2 cellular contexts compared by ENCODE assay signal in genomic region chr17:78694805-78695531, GRCh38.
TF ChIP-seq lines count a peak whose summit lies in the region.

No MANE protein-coding gene starts in this region.

TF ChIP-seq in GM12878, 131 proteins besides CTCF, POLR2A, EP300 and RAD21 (continues in another document):
- peak; percentile 94 for TF ChIP-seq IRF4 (IDR thresholded peaks at IDR 0.05; ENCODE audit: low read depth, low read length)
- TF ChIP-seq, protein P1, sequence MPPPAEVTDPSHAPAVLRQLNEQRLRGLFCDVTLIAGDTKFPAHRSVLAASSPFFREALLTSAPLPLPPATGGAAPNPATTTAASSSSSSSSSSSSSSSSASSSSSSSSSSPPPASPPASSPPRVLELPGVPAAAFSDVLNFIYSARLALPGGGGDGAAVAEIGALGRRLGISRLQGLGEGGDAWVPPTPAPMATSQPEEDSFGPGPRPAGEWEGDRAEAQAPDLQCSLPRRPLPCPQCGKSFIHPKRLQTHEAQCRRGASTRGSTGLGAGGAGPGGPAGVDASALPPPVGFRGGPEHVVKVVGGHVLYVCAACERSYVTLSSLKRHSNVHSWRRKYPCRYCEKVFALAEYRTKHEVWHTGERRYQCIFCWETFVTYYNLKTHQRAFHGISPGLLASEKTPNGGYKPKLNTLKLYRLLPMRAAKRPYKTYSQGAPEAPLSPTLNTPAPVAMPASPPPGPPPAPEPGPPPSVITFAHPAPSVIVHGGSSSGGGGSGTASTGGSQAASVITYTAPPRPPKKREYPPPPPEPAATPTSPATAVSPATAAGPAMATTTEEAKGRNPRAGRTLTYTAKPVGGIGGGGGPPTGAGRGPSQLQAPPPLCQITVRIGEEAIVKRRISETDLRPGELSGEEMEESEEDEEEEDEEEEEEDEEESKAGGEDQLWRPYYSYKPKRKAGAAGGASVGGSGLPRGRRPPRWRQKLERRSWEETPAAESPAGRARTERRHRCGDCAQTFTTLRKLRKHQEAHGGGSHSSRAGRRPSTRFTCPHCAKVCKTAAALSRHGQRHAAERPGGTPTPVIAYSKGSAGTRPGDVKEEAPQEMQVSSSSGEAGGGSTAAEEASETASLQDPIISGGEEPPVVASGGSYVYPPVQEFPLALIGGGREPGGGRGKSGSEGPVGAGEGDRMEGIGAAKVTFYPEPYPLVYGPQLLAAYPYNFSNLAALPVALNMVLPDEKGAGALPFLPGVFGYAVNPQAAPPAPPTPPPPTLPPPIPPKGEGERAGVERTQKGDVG (CRISPR knock-in tag; IDR thresholded peaks at IDR 0.05), result 0 out of 2 replicates have a peak, but pooled peaks have one; percentile 41
- TF ChIP-seq SKIL (IDR thresholded peaks at IDR 0.05; ENCODE audit: low read depth, poor library complexity, severe bottlenecking), result peak; percentile 77
- TF ChIP-seq SREBF2 (IDR thresholded peaks at IDR 0.05; ENCODE audit: low read length), result no peak
- 0 out of 2 replicates have a peak, but pooled peaks have one; percentile 7 for TF ChIP-seq CBFB (IDR thresholded peaks at IDR 0.05; ENCODE audit: low read depth)
- TF ChIP-seq WRNIP1 (IDR thresholded peaks at IDR 0.05; ENCODE audit: borderline replicate concordance, low read depth, low read length), result no peak
- no peak for TF ChIP-seq ZNF622 (IDR thresholded peaks at IDR 0.05)
- peak; percentile 90 for TF ChIP-seq BCL11A (IDR thresholded peaks at IDR 0.05; ENCODE audit: low read depth, low read length)
- peak; percentile 74 for TF ChIP-seq IKZF1 (conservative IDR thresholded peaks at IDR 0.05)
- TF ChIP-seq SMARCA5 (IDR thresholded peaks at IDR 0.05), result peak; percentile 69; the same call in 1 of the 2 replicates
- TF ChIP-seq ZBED1 (IDR thresholded peaks at IDR 0.05; ENCODE audit: borderline replicate concordance), result peak; percentile 64; the same call in 1 of the 2 replicates
- TF ChIP-seq MTA3 (IDR thresholded peaks at IDR 0.05; ENCODE audit: borderline replicate concordance, low read length), result peak; percentile 68; the same call in 1 of the 2 replicates
- 0 out of 2 replicates have a peak, but pooled peaks have one; percentile 6 for TF ChIP-seq PKNOX1 (IDR thresholded peaks at IDR 0.05)
- TF ChIP-seq POLR2AphosphoS5 (IDR thresholded peaks at IDR 0.05; ENCODE audit: low read length), result peak; percentile 63
- peak; percentile 85 for TF ChIP-seq DPF2 (IDR thresholded peaks at IDR 0.05)
- TF ChIP-seq CHD2 (IDR thresholded peaks at IDR 0.05; ENCODE audit: borderline replicate concordance, low read depth, low read length), result 0 out of 2 replicates have a peak, but pooled peaks have one; percentile 35
- peak; percentile 76; the same call in 1 of the 2 replicates for TF ChIP-seq CREM (IDR thresholded peaks at IDR 0.05; ENCODE audit: low read depth)
- 0 out of 2 replicates have a peak, but pooled peaks have one; percentile 43 for TF ChIP-seq NBN (IDR thresholded peaks at IDR 0.05)
- TF ChIP-seq, protein P2, sequence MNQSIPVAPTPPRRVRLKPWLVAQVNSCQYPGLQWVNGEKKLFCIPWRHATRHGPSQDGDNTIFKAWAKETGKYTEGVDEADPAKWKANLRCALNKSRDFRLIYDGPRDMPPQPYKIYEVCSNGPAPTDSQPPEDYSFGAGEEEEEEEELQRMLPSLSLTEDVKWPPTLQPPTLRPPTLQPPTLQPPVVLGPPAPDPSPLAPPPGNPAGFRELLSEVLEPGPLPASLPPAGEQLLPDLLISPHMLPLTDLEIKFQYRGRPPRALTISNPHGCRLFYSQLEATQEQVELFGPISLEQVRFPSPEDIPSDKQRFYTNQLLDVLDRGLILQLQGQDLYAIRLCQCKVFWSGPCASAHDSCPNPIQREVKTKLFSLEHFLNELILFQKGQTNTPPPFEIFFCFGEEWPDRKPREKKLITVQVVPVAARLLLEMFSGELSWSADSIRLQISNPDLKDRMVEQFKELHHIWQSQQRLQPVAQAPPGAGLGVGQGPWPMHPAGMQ (IDR thresholded peaks at IDR 0.05; ENCODE audit: borderline replicate concordance), result no peak
- 0 out of 2 replicates have a peak, but pooled peaks have one; percentile 34 for TF ChIP-seq YY1 (IDR thresholded peaks at IDR 0.05; ENCODE audit: low read depth, low read length)
- TF ChIP-seq YBX1 (IDR thresholded peaks at IDR 0.05), result no peak
- no peak for TF ChIP-seq SIN3A (IDR thresholded peaks at IDR 0.05; ENCODE audit: low read depth, low read length)
- TF ChIP-seq JUND (IDR thresholded peaks at IDR 0.05; ENCODE audit: low read depth, low read length), result 0 out of 2 replicates have a peak, but pooled peaks have one; percentile 51
- TF ChIP-seq EED (IDR thresholded peaks at IDR 0.05; ENCODE audit: low read depth), result peak; percentile 69; the same call in 1 of the 2 replicates
- 0 out of 2 replicates have a peak, but pooled peaks have one; percentile 28 for TF ChIP-seq STAT3 (IDR thresholded peaks at IDR 0.05; ENCODE audit: low read depth, low read length)
- TF ChIP-seq ZSCAN29 (IDR thresholded peaks at IDR 0.05), result no peak
- 0 out of 2 replicates have a peak, but pooled peaks have one; percentile 28 for TF ChIP-seq PML (IDR thresholded peaks at IDR 0.05; ENCODE audit: low read length)

TF ChIP-seq in HepG2, 621 proteins besides CTCF, POLR2A, EP300 and RAD21:
- TF ChIP-seq ZNF17 (CRISPR knock-in tag; IDR thresholded peaks at IDR 0.05), result no peak
